Comparison of ENCODE assay signal across 4 cellular contexts in the genomic region with DNA sequence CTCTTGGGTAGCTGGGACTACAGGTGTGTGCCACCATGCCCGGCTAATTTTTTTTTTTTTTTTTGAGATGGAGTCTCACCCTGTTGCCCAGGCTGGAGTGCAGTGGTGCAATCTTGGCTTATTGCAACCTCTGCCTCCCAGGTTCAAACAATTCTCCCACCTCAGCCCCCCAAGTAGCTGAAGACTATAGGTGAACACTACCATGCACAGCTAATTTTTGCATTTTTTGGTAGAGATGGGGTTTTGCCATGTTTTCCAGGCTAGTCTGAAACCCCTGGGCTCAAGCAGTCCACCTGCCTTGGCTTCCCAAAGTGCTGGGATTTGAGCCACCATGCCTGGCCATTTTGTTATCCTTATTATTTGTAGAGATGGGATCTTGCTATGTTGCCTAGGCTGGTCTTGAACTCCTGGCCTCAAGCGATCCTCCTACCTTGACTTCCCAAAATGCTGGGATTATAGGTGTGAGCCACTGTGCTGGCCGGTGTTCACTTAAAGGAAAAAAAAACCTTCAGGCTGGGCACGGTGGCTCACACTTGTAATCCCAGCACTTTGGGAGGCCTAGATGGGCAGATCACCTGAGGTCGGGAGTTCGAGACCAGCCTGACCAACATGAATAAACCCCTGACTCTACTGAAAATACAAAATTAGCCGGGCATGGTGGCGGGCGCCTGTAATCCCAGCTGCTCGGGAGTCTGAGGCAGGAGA. TPM values are rescaled to one million over a fixed set of nuclear protein-coding genes. Genes with fewer than 3 reads are reported as not detected.
"Had no signal": no experiment of that assay in that cellular context is flagged by ENCODE, and none has a peak within 500 bp of the region (broad histone marks: within the 10 kb centered on the region; RNA-seq: fewer than 3 reads in every experiment).

No MANE protein-coding gene starts in this region.

RNA-seq across cellular contexts. Expression of a gene that starts 29.9 kb away (rescaled TPM):
- total RNA-seq: Right ventricle myocardium inferior, RPMI7951 had no signal

RNA-seq across cellular contexts. Expression of a gene that starts 51.4 kb away (rescaled TPM):
- total RNA-seq: NCI-H460, SK-MEL-5 had no signal
